ENCODE assay signal across 1 cellular context in the genomic region with DNA sequence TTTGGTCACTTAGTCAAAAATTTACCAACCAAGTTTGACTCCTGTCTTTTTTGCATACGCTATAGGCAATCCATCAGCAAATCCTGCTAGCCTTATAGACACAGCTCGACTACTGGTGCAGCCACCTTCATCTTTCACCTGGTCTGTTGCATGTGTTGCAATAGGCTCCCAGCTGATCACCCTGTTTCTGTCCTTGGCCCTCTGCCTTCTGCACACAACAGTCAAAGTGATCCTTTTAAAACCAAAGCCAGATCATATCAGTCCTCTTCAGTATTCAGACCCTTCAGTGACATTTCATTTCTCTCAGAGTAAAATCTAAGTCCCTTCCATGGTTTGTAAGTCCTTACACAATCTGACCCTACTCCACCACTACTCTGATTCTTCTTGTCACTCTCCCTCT.
TF ChIP-seq lines count a peak whose summit lies in the region.

No MANE protein-coding gene starts in this region.

TF ChIP-seq in HepG2, 621 proteins besides CTCF, POLR2A, EP300 and RAD21 (continued from another document):
- TF ChIP-seq, protein P1, sequence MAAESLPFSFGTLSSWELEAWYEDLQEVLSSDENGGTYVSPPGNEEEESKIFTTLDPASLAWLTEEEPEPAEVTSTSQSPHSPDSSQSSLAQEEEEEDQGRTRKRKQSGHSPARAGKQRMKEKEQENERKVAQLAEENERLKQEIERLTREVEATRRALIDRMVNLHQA (CRISPR knock-in tag; IDR thresholded peaks at IDR 0.05): no peak
- TF ChIP-seq KLF13 (CRISPR knock-in tag; IDR thresholded peaks at IDR 0.05) (no peak), ZNF83 (CRISPR knock-in tag; IDR thresholded peaks at IDR 0.05; ENCODE audit: borderline replicate concordance) (no peak), ZNF564 (CRISPR knock-in tag; IDR thresholded peaks at IDR 0.05) (no peak), ZFP41 (CRISPR knock-in tag; IDR thresholded peaks at IDR 0.05; ENCODE audit: borderline replicate concordance) (no peak), ZNF607 (CRISPR knock-in tag; IDR thresholded peaks at IDR 0.05; ENCODE audit: borderline replicate concordance) (no peak), ZNF331 (CRISPR knock-in tag; IDR thresholded peaks at IDR 0.05) (peak; percentile 19; the same call in 1 of the 2 replicates), FOXA1 (IDR thresholded peaks at IDR 0.05) (no peak), FOXA1 (CRISPR knock-in tag; IDR thresholded peaks at IDR 0.05) (0 out of 2 replicates have a peak, but pooled peaks have one; percentile 12), ZNF263 (CRISPR knock-in tag; IDR thresholded peaks at IDR 0.05) (no peak), ZMYM3 (CRISPR knock-in tag; IDR thresholded peaks at IDR 0.05) (0 out of 2 replicates have a peak, but pooled peaks have one; percentile 16), ZNF335 (CRISPR knock-in tag; IDR thresholded peaks at IDR 0.05) (no peak), MED1 (CRISPR knock-in tag; IDR thresholded peaks at IDR 0.05) (peak; percentile 46), NKX3-1 (CRISPR knock-in tag; IDR thresholded peaks at IDR 0.05) (0 out of 2 replicates have a peak, but pooled peaks have one; percentile 33), POLR2AphosphoS2 (IDR thresholded peaks at IDR 0.05; ENCODE audit: low read depth, low read length) (no peak)
- TF ChIP-seq, protein P2, sequence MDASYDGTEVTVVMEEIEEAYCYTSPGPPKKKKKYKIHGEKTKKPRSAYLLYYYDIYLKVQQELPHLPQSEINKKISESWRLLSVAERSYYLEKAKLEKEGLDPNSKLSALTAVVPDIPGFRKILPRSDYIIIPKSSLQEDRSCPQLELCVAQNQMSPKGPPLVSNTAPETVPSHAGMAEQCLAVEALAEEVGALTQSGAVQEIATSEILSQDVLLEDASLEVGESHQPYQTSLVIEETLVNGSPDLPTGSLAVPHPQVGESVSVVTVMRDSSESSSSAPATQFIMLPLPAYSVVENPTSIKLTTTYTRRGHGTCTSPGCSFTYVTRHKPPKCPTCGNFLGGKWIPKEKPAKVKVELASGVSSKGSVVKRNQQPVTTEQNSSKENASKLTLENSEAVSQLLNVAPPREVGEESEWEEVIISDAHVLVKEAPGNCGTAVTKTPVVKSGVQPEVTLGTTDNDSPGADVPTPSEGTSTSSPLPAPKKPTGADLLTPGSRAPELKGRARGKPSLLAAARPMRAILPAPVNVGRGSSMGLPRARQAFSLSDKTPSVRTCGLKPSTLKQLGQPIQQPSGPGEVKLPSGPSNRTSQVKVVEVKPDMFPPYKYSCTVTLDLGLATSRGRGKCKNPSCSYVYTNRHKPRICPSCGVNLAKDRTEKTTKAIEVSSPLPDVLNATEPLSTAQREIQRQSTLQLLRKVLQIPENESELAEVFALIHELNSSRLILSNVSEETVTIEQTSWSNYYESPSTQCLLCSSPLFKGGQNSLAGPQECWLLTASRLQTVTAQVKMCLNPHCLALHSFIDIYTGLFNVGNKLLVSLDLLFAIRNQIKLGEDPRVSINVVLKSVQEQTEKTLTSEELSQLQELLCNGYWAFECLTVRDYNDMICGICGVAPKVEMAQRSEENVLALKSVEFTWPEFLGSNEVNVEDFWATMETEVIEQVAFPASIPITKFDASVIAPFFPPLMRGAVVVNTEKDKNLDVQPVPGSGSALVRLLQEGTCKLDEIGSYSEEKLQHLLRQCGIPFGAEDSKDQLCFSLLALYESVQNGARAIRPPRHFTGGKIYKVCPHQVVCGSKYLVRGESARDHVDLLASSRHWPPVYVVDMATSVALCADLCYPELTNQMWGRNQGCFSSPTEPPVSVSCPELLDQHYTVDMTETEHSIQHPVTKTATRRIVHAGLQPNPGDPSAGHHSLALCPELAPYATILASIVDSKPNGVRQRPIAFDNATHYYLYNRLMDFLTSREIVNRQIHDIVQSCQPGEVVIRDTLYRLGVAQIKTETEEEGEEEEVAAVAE (CRISPR knock-in tag; IDR thresholded peaks at IDR 0.05; ENCODE audit: borderline replicate concordance): no peak
- TF ChIP-seq, protein P3, sequence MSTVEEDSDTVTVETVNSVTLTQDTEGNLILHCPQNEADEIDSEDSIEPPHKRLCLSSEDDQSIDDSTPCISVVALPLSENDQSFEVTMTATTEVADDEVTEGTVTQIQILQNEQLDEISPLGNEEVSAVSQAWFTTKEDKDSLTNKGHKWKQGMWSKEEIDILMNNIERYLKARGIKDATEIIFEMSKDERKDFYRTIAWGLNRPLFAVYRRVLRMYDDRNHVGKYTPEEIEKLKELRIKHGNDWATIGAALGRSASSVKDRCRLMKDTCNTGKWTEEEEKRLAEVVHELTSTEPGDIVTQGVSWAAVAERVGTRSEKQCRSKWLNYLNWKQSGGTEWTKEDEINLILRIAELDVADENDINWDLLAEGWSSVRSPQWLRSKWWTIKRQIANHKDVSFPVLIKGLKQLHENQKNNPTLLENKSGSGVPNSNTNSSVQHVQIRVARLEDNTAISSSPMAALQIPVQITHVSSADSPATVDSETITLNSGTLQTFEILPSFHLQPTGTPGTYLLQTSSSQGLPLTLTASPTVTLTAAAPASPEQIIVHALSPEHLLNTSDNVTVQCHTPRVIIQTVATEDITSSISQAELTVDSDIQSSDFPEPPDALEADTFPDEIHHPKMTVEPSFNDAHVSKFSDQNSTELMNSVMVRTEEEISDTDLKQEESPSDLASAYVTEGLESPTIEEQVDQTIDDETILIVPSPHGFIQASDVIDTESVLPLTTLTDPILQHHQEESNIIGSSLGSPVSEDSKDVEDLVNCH (CRISPR knock-in tag; IDR thresholded peaks at IDR 0.05): no peak
